Comparison of ENCODE assay signal across 6 cellular contexts in the genomic region with DNA sequence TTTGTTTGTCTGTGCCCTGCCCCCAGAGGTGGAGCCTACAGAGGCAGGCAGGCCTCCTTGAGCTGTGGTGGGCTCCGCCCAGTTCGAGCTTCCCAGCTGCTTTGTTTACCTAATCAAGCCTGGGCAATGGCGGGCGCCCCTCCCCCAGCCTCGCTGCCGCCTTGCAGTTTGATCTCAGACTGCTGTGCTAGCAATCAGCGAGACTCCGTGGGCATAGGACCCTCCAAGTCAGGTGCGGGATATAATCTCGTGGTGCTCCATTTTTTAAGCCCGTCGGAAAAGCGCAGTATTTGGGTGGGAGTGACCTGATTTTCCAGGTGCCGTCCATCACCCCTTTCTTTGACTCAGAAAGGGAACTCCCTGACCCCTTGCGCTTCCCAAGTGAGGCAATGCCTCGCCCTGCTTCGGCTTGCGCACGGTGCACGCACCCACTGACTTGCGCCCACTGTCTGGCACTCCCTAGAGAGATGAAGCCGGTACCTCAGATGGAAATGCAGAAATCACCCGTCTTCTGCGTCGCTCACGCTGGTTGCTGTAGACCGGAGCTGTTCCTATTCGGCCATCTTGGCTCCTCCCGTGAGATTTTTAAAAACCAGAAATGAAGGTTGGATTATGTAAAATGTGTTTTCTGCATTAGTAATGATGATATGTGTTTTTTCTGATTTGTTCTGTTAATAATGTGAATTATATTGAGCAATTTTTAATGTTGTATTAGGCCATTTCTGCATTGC. TPM values are rescaled to one million over a fixed set of nuclear protein-coding genes. Genes with fewer than 3 reads are reported as not detected.
"Had no signal": no experiment of that assay in that cellular context is flagged by ENCODE, and none has a peak within 500 bp of the region (broad histone marks: within the 10 kb centered on the region; RNA-seq: fewer than 3 reads in every experiment).

No MANE protein-coding gene starts in this region.

RNA-seq across cellular contexts. Expression of a gene that starts 59.7 kb away (rescaled TPM):
- total RNA-seq: activated CD4-positive, alpha-beta T cell treated with anti-CD3 and anti-CD28 coated beads for 36 hours; activated CD4-positive, alpha-beta T cell treated with anti-CD3 and anti-CD28 coated beads, Interleukin-2, amount 10 ng/mL, durations not matched to agents 7 days and 5 days; activated CD8-positive, alpha-beta T cell treated with anti-CD3 and anti-CD28 coated beads, Interleukin-2, amount 10 ng/mL, durations not matched to agents 7 days and 5 days; activated naive CD8-positive, alpha-beta T cell treated with anti-CD3 and anti-CD28 coated beads, Interleukin-2, amount 10 ng/mL, durations not matched to agents 7 days and 5 days; activated T-helper 2 cell treated with anti-CD3 and anti-CD28 coated beads, Interferon-gamma antibody, Interleukin-2, Interleukin-4, amounts not matched to agents 10 μg/mL and 5 μg/mL and 100 μg/mL, durations not matched to agents 14 hours and 24 hours and 36 hours; MCF 10A had no signal
